ENCODE assay signal across 1 cellular context in the genomic region with DNA sequence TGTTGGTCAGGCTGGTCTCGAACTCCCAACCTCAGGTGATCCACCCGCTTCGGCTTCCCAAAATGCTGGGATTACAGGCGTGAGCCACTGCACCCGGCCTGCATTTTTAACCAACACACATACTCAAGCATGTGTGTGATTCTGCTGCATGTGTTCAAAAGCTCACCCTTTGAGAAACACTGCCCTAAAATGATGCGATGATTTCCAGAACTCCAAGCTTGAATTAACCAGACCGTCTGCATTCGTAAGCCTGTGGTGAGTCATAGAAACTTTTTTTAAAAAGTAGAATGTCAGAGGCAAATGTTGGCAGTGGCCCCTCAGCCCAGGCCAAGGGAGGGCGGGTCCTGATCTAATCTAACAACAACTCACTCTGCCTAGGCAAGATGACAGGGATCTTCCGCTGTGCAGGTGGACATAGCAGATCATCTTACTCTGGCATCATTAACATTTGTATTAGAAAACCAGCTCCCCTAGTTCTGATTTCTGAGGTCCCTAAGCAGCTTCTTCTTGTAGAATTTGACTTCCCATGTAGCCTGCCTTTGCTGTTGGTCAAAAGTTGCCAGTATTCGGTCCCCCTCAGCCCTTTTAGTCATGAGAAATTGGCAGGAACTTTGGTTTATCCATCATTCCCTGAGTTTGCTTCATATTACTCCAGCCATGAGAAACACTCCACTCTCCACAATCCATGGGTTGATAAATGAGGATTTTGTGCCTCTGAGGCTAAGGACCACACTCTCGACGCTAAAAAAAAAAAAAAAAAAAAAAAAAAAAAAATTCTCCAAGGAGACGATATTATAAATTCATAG.
TF ChIP-seq lines count a peak whose summit lies in the region.

No MANE protein-coding gene starts in this region.

TF ChIP-seq in HCT116, 20 proteins besides CTCF, POLR2A, EP300 and RAD21 (continued from another document):
- TF ChIP-seq, protein P1, sequence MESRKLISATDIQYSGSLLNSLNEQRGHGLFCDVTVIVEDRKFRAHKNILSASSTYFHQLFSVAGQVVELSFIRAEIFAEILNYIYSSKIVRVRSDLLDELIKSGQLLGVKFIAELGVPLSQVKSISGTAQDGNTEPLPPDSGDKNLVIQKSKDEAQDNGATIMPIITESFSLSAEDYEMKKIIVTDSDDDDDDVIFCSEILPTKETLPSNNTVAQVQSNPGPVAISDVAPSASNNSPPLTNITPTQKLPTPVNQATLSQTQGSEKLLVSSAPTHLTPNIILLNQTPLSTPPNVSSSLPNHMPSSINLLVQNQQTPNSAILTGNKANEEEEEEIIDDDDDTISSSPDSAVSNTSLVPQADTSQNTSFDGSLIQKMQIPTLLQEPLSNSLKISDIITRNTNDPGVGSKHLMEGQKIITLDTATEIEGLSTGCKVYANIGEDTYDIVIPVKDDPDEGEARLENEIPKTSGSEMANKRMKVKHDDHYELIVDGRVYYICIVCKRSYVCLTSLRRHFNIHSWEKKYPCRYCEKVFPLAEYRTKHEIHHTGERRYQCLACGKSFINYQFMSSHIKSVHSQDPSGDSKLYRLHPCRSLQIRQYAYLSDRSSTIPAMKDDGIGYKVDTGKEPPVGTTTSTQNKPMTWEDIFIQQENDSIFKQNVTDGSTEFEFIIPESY (IDR thresholded peaks at IDR 0.05; ENCODE audit: extremely low read depth, insufficient replicate concordance, low read length): no peak
- no peak for TF ChIP-seq ELF1 (IDR thresholded peaks at IDR 0.05; ENCODE audit: borderline replicate concordance, low read depth)
- TF ChIP-seq MAX (IDR thresholded peaks at IDR 0.05): no peak
- peak; percentile 71 for TF ChIP-seq TCF7L2 (IDR thresholded peaks at IDR 0.05; ENCODE audit: borderline replicate concordance, extremely low read depth, insufficient read depth, insufficient read length)
- TF ChIP-seq SP1 (IDR thresholded peaks at IDR 0.05; ENCODE audit: low read depth): peak; percentile 58
